Comparison of ENCODE assay signal across 14 cellular contexts in the genomic region with DNA sequence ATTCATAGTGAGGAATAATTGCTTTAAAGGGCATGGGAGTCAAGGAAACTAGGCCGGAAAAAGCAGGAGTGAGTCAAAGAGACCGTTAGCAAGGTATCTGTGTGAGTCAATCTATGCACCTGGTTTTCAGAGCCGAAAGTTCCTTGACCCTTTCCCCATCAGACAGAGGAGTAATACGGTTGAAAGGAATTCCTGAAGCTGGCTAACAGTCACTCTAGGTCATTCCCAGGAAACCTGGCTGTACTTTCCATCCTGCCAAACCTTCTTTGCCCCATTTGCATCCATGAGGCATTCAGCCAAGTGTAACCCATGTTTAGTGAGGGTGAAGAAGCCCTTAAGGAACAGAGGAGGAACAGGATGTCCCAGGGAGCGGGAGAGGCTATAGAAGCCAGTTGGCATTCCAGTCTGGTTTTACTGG. TPM values are rescaled to one million over a fixed set of nuclear protein-coding genes. Genes with fewer than 3 reads are reported as not detected.
DNase-seq lines count a peak whose midpoint lies in the region; ATAC-seq and TF ChIP-seq lines count a peak whose summit lies in the region.
"Had no signal": no experiment of that assay in that cellular context is flagged by ENCODE, and none has a peak within 500 bp of the region (broad histone marks: within the 10 kb centered on the region; RNA-seq: fewer than 3 reads in every experiment).

No MANE protein-coding gene starts in this region.

- H2AK5ac ChIP-seq in mesendoderm (ENCODE audit: low read length), result no peak overlapping the region

- no TSS peak for BruUV-seq in MCF 10A (replicated peaks; lab: Mats Ljungman, UMichigan)

- intact Hi-C loops in MCF 10A (cut with micrococcal nuclease), result no loop called here

- no peaks in the 10 kb centered on the region for H3K4me1 ChIP-seq in mesendoderm (ENCODE audit: control insufficient read depth, low read depth, low read length)
- H3K4me1 ChIP-seq in effector memory CD4-positive, alpha-beta T cell (ENCODE audit: control insufficient read depth, insufficient read depth, low read length, poor library complexity, severe bottlenecking), result no peaks in the 10 kb centered on the region
- H3K4me1 ChIP-seq: BLaER1 treated with 17β-estradiol and CSF1 and Interleukin-3, amounts not matched to agents 10 nM and 100 nM had no signal

- TF ChIP-seq CTCF in C4-2B (conservative IDR thresholded peaks at IDR 0.05) (no peak), MCF 10A (IDR thresholded peaks at IDR 0.05; ENCODE audit: unreplicated experiment) (no peak)

- peak overlapping the region; percentile 91 for H3K27ac Mint-ChIP-seq in MCF 10A (ENCODE audit: low read depth, unreplicated experiment)

- POLR2A ChIA-PET in MCF 10A (lab: Yijun Ruan, JAX), result interaction anchor here (0.7 to 4.3 kb wide), 5 partner anchors 11 to 128 kb away, joined by 3 to 72 read pairs (median 5); partner anchors contain the start of genes MORN5, MRRF, NDUFA8 and RBM18

- H3K9me3 Mint-ChIP-seq in MCF 10A (ENCODE audit: unreplicated experiment), result no peaks in the 10 kb centered on the region

- H3K36me3 ChIP-seq in mesendoderm (ENCODE audit: control insufficient read depth, insufficient read depth, low read length), result peaks cover 6% of the 10 kb centered on the region
- peaks cover 72% of the 10 kb centered on the region for H3K36me3 ChIP-seq in effector memory CD4-positive, alpha-beta T cell (ENCODE audit: control insufficient read depth, insufficient read depth, low read length)

- peak; percentile 35 for ATAC-seq in esophagus mucosa

- peak; percentile 91 for DNase-seq in MCF 10A (ENCODE audit: unreplicated experiment)
- peak; percentile 4 for DNase-seq in midbrain (lab: John Stamatoyannopoulos, UW)
- no peak for DNase-seq in mesendoderm
- no peak for DNase-seq in HK-2 (ENCODE audit: unreplicated experiment)
- no peak for DNase-seq in amniotic stem cell (lab: John Stamatoyannopoulos, UW)
- no peak for DNase-seq in effector memory CD4-positive, alpha-beta T cell
- DNase-seq: Karpas-422, NCI-H1105 treated with DMSO at 0.1 percent for 48 hours, NCI-H187, NCI-H446, NCI-H748 treated with DMSO at 0.1 percent for 48 hours had no signal

- CTCF ChIA-PET in MCF 10A (lab: Yijun Ruan, JAX), result interaction anchor here (0.9 to 1.5 kb wide), 4 partner anchors 14 to 216 kb away, joined by 3 to 5 read pairs (median 4); no protein-coding TSS in a partner anchor

- H3K4ac ChIP-seq in mesendoderm (ENCODE audit: low read depth, low read length), result no peak overlapping the region

- no peak overlapping the region for H2BK5ac ChIP-seq in mesendoderm (ENCODE audit: low read length)

- no peak overlapping the region for H3K4me2 ChIP-seq in mesendoderm (ENCODE audit: low read length)
- H3K4me2 ChIP-seq: BLaER1 treated with 17β-estradiol and CSF1 and Interleukin-3, amounts not matched to agents 10 nM and 100 nM had no signal

- H3K27ac ChIP-seq in C4-2B (peak overlapping the region; percentile 66; the same call in 1 of the 2 replicates), mesendoderm (ENCODE audit: low read depth, low read length) (no peak overlapping the region)
- H3K27ac ChIP-seq in effector memory CD4-positive, alpha-beta T cell (ENCODE audit: insufficient read depth, low read length, poor library complexity, severe bottlenecking), result no peak overlapping the region
- H3K27ac ChIP-seq: BLaER1 treated with 17β-estradiol and CSF1 and Interleukin-3, amounts not matched to agents 10 nM and 100 nM had no signal

- no peaks in the 10 kb centered on the region for H3K27me3 ChIP-seq in mesendoderm (ENCODE audit: insufficient read depth, low read length, poor library complexity)
- no peaks in the 10 kb centered on the region for H3K27me3 ChIP-seq in effector memory CD4-positive, alpha-beta T cell (replicated peaks; ENCODE audit: control insufficient read depth, insufficient read depth, low read length, poor library complexity, severe bottlenecking)
- H3K27me3 ChIP-seq: BLaER1 treated with 17β-estradiol and CSF1 and Interleukin-3, amounts not matched to agents 10 nM and 100 nM had no signal

- no peaks in the 10 kb centered on the region for H3K27me3 Mint-ChIP-seq in MCF 10A (ENCODE audit: insufficient read depth, unreplicated experiment)

- WGBS in mesendoderm (ENCODE audit: extremely low coverage, insufficient coverage, low lambda C conversion rate), result no CpG with 5 or more reads among the region's 5 CpGs

- no peak overlapping the region for H4K8ac ChIP-seq in mesendoderm (ENCODE audit: low read depth, low read length)

- H3K4me3 ChIP-seq in mesendoderm (ENCODE audit: low read length), result no peak overlapping the region
- no peak overlapping the region for H3K4me3 ChIP-seq in effector memory CD4-positive, alpha-beta T cell (ENCODE audit: insufficient read depth, low read depth, low read length, poor library complexity, severe bottlenecking)
- H3K4me3 ChIP-seq: BLaER1 treated with 17β-estradiol and CSF1 and Interleukin-3, amounts not matched to agents 10 nM and 100 nM had no signal

- H2BK15ac ChIP-seq in mesendoderm (replicated peaks; ENCODE audit: low read depth), result no peak overlapping the region

- no peaks in the 10 kb centered on the region for H3K9me3 ChIP-seq in effector memory CD4-positive, alpha-beta T cell (ENCODE audit: control insufficient read depth, low read length)
- H3K9me3 ChIP-seq: BLaER1 treated with 17β-estradiol and CSF1 and Interleukin-3, amounts not matched to agents 10 nM and 100 nM had no signal

- no peak overlapping the region for H2BK120ac ChIP-seq in mesendoderm (ENCODE audit: low read depth, low read length)

- peaks cover 19% of the 10 kb centered on the region for H3K4me1 Mint-ChIP-seq in MCF 10A (ENCODE audit: insufficient read depth, unreplicated experiment)

- no peaks in the 10 kb centered on the region for H3K79me2 ChIP-seq in mesendoderm (ENCODE audit: control insufficient read depth, insufficient read depth, low read length)

- no peak overlapping the region for H4K5ac ChIP-seq in mesendoderm (ENCODE audit: low read length)

- no peak overlapping the region for H3K56ac ChIP-seq in mesendoderm (ENCODE audit: low read length)

- H3K79me1 ChIP-seq in mesendoderm (ENCODE audit: low read length), result peaks cover 2% of the 10 kb centered on the region

- H3K9ac ChIP-seq in mesendoderm (ENCODE audit: low read length), result no peak overlapping the region
- H3K9ac ChIP-seq: BLaER1 treated with 17β-estradiol and CSF1 and Interleukin-3, amounts not matched to agents 10 nM and 100 nM had no signal

- peaks cover 93% of the 10 kb centered on the region for H3K36me3 Mint-ChIP-seq in MCF 10A (ENCODE audit: insufficient read depth, unreplicated experiment)

- H3K18ac ChIP-seq in mesendoderm (ENCODE audit: low read length), result no peak overlapping the region

- H3K4me3 Mint-ChIP-seq in MCF 10A (ENCODE audit: unreplicated experiment), result peak overlapping the region; percentile 62

- no peak overlapping the region for H3K23ac ChIP-seq in mesendoderm (ENCODE audit: low read length)

RNA-seq across cellular contexts. Expression of gene RBM18, which starts 16.2 kb away (rescaled TPM):
- 39.9 and 44.4 TPM in 2 replicates for total RNA-seq in MCF 10A (2022)
- 15.7 TPM for total RNA-seq in esophagus mucosa
- polyA plus RNA-seq in mesendoderm (2013, experiment 1 of 2), result 12.4 TPM
- 12.2 TPM for polyA plus RNA-seq in mesendoderm (2013, experiment 2 of 2)

RNA-seq across cellular contexts. Expression of gene MRRF, which starts 16.2 kb away (rescaled TPM):
- total RNA-seq in MCF 10A (2022) (73.0 and 90.3 TPM in 2 replicates), esophagus mucosa (36.5 TPM)
- 40.9 TPM for polyA plus RNA-seq in mesendoderm (2013, experiment 1 of 2)
- 41.5 TPM for polyA plus RNA-seq in mesendoderm (2013, experiment 2 of 2)

RNA-seq across cellular contexts. Expression of gene LHX6, which starts 19.7 kb away (rescaled TPM):
- total RNA-seq in MCF 10A (2022), result 0.26 TPM in 1 of 2 replicates, not detected in the other
- 1.3 TPM for total RNA-seq in esophagus mucosa
- 0.55 TPM for polyA plus RNA-seq in mesendoderm (2013, experiment 1 of 2)
- 0.88 TPM for polyA plus RNA-seq in mesendoderm (2013, experiment 2 of 2)

Comparison
In these comparisons a context has a peak if more than half of its experiments do, and no peak if none do; other contexts are left out.
1. DNase-seq: peak in MCF 10A (single experiment) and midbrain (single experiment); none in mesendoderm (single experiment), HK-2 (single experiment), amniotic stem cell (single experiment) and effector memory CD4-positive, alpha-beta T cell (0 of 3).